Comparison of ENCODE assay signal across 7 cellular contexts in the genomic region with DNA sequence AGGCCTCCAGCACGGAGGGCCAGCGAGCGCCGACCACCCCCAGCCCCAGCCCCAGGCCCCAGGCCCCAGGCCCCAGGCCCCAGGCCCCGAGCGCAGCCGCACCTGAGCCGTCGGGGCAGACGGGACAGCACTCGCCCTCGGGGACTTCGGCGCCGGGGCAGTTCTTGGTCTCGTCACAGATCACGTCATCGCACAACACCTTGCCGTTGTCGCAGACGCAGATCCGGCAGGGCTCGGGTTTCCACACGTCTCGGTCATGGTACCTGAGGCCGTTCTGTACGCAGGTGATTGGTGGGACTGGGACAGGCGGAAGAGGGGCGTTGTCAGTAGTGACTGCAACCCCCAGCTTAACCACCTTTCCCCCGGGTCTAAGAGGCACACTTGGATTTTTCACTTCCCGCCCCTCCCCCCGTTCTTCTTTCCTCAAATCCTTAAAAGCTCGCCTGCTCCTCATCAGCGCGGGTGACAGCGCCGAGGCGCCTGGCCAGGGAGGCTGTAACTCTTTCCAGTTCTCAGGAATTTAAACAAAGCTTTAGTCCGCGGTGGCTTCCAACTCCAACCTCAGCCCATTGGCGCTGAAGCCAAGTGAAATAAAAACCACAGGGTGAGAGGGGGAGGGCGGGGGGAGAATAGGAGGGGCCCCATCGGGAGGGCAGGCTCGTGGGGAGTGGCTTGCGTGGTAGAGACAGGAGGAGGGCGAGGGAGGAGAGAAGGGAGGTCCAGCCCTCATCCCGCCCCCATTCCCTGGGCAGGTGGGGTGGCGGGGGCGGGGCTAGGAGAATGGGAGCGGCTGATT. TPM values are rescaled to one million over a fixed set of nuclear protein-coding genes. Genes with fewer than 3 reads are reported as not detected.
A peak's percentile ranks its signal among the peaks of the same experiment; 100 is the strongest.
DNase-seq lines count a peak whose midpoint lies in the region; ATAC-seq and TF ChIP-seq lines count a peak whose summit lies in the region.

No MANE protein-coding gene starts in this region.

- no peak overlapping the region for H3K9ac ChIP-seq in neural progenitor cell
- peak overlapping the region in 3 of 5 donors; percentile 67 to 76 (median 72) for H3K9ac ChIP-seq in subcutaneous abdominal adipose tissue (ENCODE audit: low read length in 5 of 5)

- H3F3A ChIP-seq in neural progenitor cell (ENCODE audit: low read depth) = peaks cover 14% of the 10 kb centered on the region

- peaks cover 11% of the 10 kb centered on the region for H3K4me1 ChIP-seq in Panc1 (ENCODE audit: control insufficient read depth, insufficient read depth, low read length)
- H3K4me1 ChIP-seq in neural progenitor cell = peaks cover 3% of the 10 kb centered on the region
- peaks cover 0 to 38% (median 30%) of the 10 kb centered on the region in 5 donors for H3K4me1 ChIP-seq in subcutaneous abdominal adipose tissue (ENCODE audit: control insufficient read depth in 5 of 5, insufficient read depth in 5 of 5, low read length in 5 of 5)

- H4K20me1 ChIP-seq in neural progenitor cell (ENCODE audit: low read depth) = no peaks in the 10 kb centered on the region

- H3K4me2 ChIP-seq in neural progenitor cell = peak overlapping the region; percentile 76

- ATAC-seq in GM18502 (IDR thresholded peaks at IDR 0.05; ENCODE audit: poor library complexity, unreplicated experiment) (peak; percentile 52), Panc1 (peak; percentile 91)
- ATAC-seq in activated T-helper 17 cell treated with anti-CD3 and anti-CD28 coated beads, Interleukin-2, amount 50 U/mL, for 72 hours (replicated peaks) = peak; percentile 72

- H3K36me3 ChIP-seq in Panc1 (ENCODE audit: control insufficient read depth, insufficient read depth, low read length) = no peaks in the 10 kb centered on the region
- no peaks in the 10 kb centered on the region for H3K36me3 ChIP-seq in neural progenitor cell
- H3K36me3 ChIP-seq in subcutaneous abdominal adipose tissue (ENCODE audit: control insufficient read depth in 5 of 5, insufficient read depth in 5 of 5, low read length in 5 of 5) = peaks cover 0 to 22% (median 5%) of the 10 kb centered on the region in 5 donors

- peak overlapping the region; percentile 33 for H2AFZ ChIP-seq in neural progenitor cell (replicated peaks)

- H3K27ac Mint-ChIP-seq in activated T-helper 17 cell treated with anti-CD3 and anti-CD28 coated beads, Interleukin-2, amount 50 U/mL, for 72 hours = no peak overlapping the region
- no peak overlapping the region for H3K27ac Mint-ChIP-seq in neural progenitor cell

- intact Hi-C loops in Panc1 (cut with micrococcal nuclease; ENCODE audit: unreplicated experiment) = loop anchor here (1.0 kb wide), 2 partner anchors 73 to 97 kb away; no protein-coding TSS in a partner anchor

- 0 out of 2 replicates have a peak overlapping the region, but pooled peaks have one; percentile 34 for H3K27ac ChIP-seq in Panc1 (ENCODE audit: low read length)
- no peak overlapping the region for H3K27ac ChIP-seq in neural progenitor cell
- peak overlapping the region; percentile 62 for H3K27ac ChIP-seq in subcutaneous abdominal adipose tissue (ENCODE audit: low read depth, low read length)

- no peaks in the 10 kb centered on the region for H3K79me2 ChIP-seq in neural progenitor cell (ENCODE audit: low read depth)

- H3K9me3 ChIP-seq in Panc1 (ENCODE audit: control insufficient read depth, insufficient read depth, low read depth, low read length) = no peaks in the 10 kb centered on the region
- no peaks in the 10 kb centered on the region for H3K9me3 ChIP-seq in neural progenitor cell (ENCODE audit: low read depth)
- no peaks in the 10 kb centered on the region for H3K9me3 ChIP-seq in subcutaneous abdominal adipose tissue (ENCODE audit: control insufficient read depth in 5 of 5, low read length in 5 of 5)

- CTCF ChIA-PET in Panc1 (lab: Charles Lee) = interaction anchor here (0.5 to 3.2 kb wide), 35 partner anchors 9 to 351 kb away, joined by 3 to 47 read pairs (median 6); a partner anchor contains a TSS

- H3K4me3 ChIP-seq in Panc1 (ENCODE audit: low read depth in 2 of 2, low read length in 2 of 2) (peak overlapping the region; percentile 54 to 75), neural progenitor cell (peak overlapping the region; percentile 40), subcutaneous abdominal adipose tissue (ENCODE audit: low read depth in 1 of 5, low read length in 5 of 5) (peak overlapping the region; percentile 58 to 71 (median 64))

- H3K36me3 Mint-ChIP-seq in activated T-helper 17 cell treated with anti-CD3 and anti-CD28 coated beads, Interleukin-2, amount 50 U/mL, for 72 hours (ENCODE audit: low read depth) = no peaks in the 10 kb centered on the region
- H3K36me3 Mint-ChIP-seq in neural progenitor cell = no peaks in the 10 kb centered on the region

- TF ChIP-seq CTCF in Panc1 (IDR thresholded peaks at IDR 0.05) (no peak), neural progenitor cell (IDR thresholded peaks at IDR 0.05) (no peak)

- BruUV-seq in Panc1 (replicated peaks; lab: Mats Ljungman, UMichigan) = TSS peak; percentile 86

- no peaks in the 10 kb centered on the region for H3K9me3 Mint-ChIP-seq in activated T-helper 17 cell treated with anti-CD3 and anti-CD28 coated beads, Interleukin-2, amount 50 U/mL, for 72 hours
- H3K9me3 Mint-ChIP-seq in neural progenitor cell = no peaks in the 10 kb centered on the region

- DNase-seq in HUDEP-2 (lab: John Stamatoyannopoulos, UW; ENCODE audit: unreplicated experiment in 76 of 76) (peak in 52 of 76 experiments; percentile 4 to 79 (median 48)), Panc1 (ENCODE audit: low read depth, low spot score) (no peak), fibroblast of the conjunctiva (ENCODE audit: low read depth) (peak; percentile 97), neural progenitor cell (ENCODE audit: low spot score) (peak; percentile 90)

- H3K4me1 Mint-ChIP-seq in activated T-helper 17 cell treated with anti-CD3 and anti-CD28 coated beads, Interleukin-2, amount 50 U/mL, for 72 hours = peaks cover 7% of the 10 kb centered on the region
- peaks cover 33% of the 10 kb centered on the region for H3K4me1 Mint-ChIP-seq in neural progenitor cell

- POLR2A ChIA-PET in Panc1 (lab: Charles Lee) = interaction anchor here (0.5 to 0.6 kb wide), 3 partner anchors 77 to 366 kb away, joined by 3 to 7 read pairs (median 3); no protein-coding TSS in a partner anchor

- in situ Hi-C loops in Panc1 (cut with HindIII; ENCODE audit: low pct_unique_long_range_greater_than_20kb, low sequenced_read_pairs) = loop anchor here (10.0 kb wide), 1 partner anchor 55 kb away; no protein-coding TSS in a partner anchor

- peak overlapping the region; percentile 77 for H3K4me3 Mint-ChIP-seq in activated T-helper 17 cell treated with anti-CD3 and anti-CD28 coated beads, Interleukin-2, amount 50 U/mL, for 72 hours
- peak overlapping the region; percentile 83 for H3K4me3 Mint-ChIP-seq in neural progenitor cell

- H3K27me3 Mint-ChIP-seq in activated T-helper 17 cell treated with anti-CD3 and anti-CD28 coated beads, Interleukin-2, amount 50 U/mL, for 72 hours = peaks cover 33% of the 10 kb centered on the region
- H3K27me3 Mint-ChIP-seq in neural progenitor cell (ENCODE audit: insufficient read depth, low read depth) = peaks cover 18% of the 10 kb centered on the region

- H3K27me3 ChIP-seq in Panc1 (ENCODE audit: control insufficient read depth, insufficient read depth, low read length) = peaks cover 6% of the 10 kb centered on the region; the same call in 1 of the 2 replicates
- peaks cover 53% of the 10 kb centered on the region for H3K27me3 ChIP-seq in neural progenitor cell
- peaks cover 21 to 41% (median 36%) of the 10 kb centered on the region in 5 donors for H3K27me3 ChIP-seq in subcutaneous abdominal adipose tissue (ENCODE audit: control insufficient read depth in 5 of 5, insufficient read depth in 4 of 5, low read length in 5 of 5)

RNA-seq across cellular contexts. Expression of a gene that starts 1.6 kb away (rescaled TPM):
- total RNA-seq in Panc1 (2021; ENCODE audit: unreplicated experiment) (52.7 TPM), neural progenitor cell (ENCODE audit: low replicate concordance) (1.1 and 4.2 TPM in 2 replicates)
- 67.6 TPM for polyA plus RNA-seq in Panc1 (2012; ENCODE audit: insufficient read length)
- total RNA-seq in activated T-helper 17 cell treated with anti-CD3 and anti-CD28 coated beads, Interleukin-2, amount 50 U/mL, for 72 hours = 1 to 10 TPM in 1 of 2 donors, under 1 TPM in 1; 0.37 to 1.9 TPM

RNA-seq across cellular contexts. Expression of a gene that starts 34.0 kb away (rescaled TPM):
- not detected for total RNA-seq in Panc1 (2021; ENCODE audit: unreplicated experiment)
- polyA plus RNA-seq in Panc1 (2012; ENCODE audit: insufficient read length) = not detected
- not detected for total RNA-seq in activated T-helper 17 cell treated with anti-CD3 and anti-CD28 coated beads, Interleukin-2, amount 50 U/mL, for 72 hours
- total RNA-seq in neural progenitor cell (ENCODE audit: low replicate concordance) = 1.5 TPM in 1 of 2 replicates, not detected in the other

RNA-seq across cellular contexts. Expression of a gene that starts 49.4 kb away (rescaled TPM):
- total RNA-seq in Panc1 (2021; ENCODE audit: unreplicated experiment) (114 TPM), neural progenitor cell (ENCODE audit: low replicate concordance) (12.0 and 31.4 TPM in 2 replicates)
- polyA plus RNA-seq in Panc1 (2012; ENCODE audit: insufficient read length) = 149 TPM
- total RNA-seq in activated T-helper 17 cell treated with anti-CD3 and anti-CD28 coated beads, Interleukin-2, amount 50 U/mL, for 72 hours = 10 to 100 TPM; 73.6 to 89.2 TPM

Comparison
In these comparisons a context has a peak if more than half of its experiments do, and no peak if none do; other contexts are left out.
1. RNA of a gene that starts 1.6 kb away (total RNA-seq): 52.7 TPM in Panc1 (single experiment); 0.37 to 1.9 TPM in activated T-helper 17 cell treated with anti-CD3 and anti-CD28 coated beads, Interleukin-2, amount 50 U/mL, for 72 hours and 1.1 to 4.2 TPM in neural progenitor cell; every median in the first group is over 10 times any median in the second.
2. Peak in every context shown above with its lines, with median percentiles within 50 percentile points of each other: ATAC-seq and H3K4me3 ChIP-seq.